Comparison of ENCODE assay signal across 1 cellular context in the genomic region with DNA sequence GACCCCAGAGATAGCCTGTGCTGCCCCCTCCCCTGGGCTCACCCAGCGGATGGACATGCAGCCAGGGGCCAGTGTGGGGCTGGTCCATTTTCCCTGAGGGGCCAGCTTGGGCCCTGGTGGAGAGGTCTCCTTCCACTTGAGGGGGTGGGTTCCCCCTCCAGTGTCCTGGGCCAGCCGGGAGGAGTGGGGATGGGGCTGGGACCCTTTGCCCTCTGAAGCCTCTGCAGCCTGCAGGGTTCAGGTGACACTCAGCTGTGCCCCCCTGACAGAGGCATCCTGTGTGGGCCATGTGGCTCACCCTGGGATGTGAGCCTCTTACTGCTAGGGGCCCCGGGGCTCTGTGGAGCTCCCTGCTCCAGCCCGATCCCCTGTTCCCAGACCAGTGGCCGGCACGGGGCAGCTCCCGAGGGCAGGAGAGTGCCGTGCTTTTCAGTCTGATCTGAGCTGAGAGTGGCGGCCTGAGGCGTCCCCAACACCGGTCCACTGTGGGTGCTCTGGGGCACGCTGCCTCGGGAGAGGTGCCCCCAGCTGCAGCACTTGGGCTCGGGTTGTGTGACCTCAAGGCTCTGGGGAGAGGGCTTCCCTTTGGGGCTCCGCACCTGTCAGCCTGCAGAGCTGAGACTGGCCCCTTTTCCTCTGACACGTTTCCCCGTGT.
TF ChIP-seq lines count a peak whose summit lies in the region.

No MANE protein-coding gene starts in this region.

TF ChIP-seq in GM23338, 12 proteins besides CTCF, POLR2A, EP300 and RAD21 (continued from another document):
- no peak for TF ChIP-seq ZNF462 (CRISPR knock-in tag; IDR thresholded peaks at IDR 0.05)
- TF ChIP-seq REST (IDR thresholded peaks at IDR 0.05; ENCODE audit: unreplicated experiment), result no peak
- TF ChIP-seq EZH2 (IDR thresholded peaks at IDR 0.05; ENCODE audit: low read depth, unreplicated experiment), result no peak
- TF ChIP-seq JUNB (IDR thresholded peaks at IDR 0.05; ENCODE audit: unreplicated experiment), result no peak
- no peak for TF ChIP-seq ETS1 (IDR thresholded peaks at IDR 0.05)
- no peak for TF ChIP-seq NANOG (IDR thresholded peaks at IDR 0.05; ENCODE audit: borderline replicate concordance)
